Comparison of ENCODE assay signal across 38 cellular contexts in genomic region chr2:166944909-166945308, GRCh38. TPM values are rescaled to one million over a fixed set of nuclear protein-coding genes. Genes with fewer than 3 reads are reported as not detected.
"Had no signal": no experiment of that assay in that cellular context is flagged by ENCODE, and none has a peak within 500 bp of the region (broad histone marks: within the 10 kb centered on the region; RNA-seq: fewer than 3 reads in every experiment).

No MANE protein-coding gene starts in this region.

- H3K9me3 Mint-ChIP-seq: activated CD4-positive, alpha-beta T cell treated with anti-CD3 and anti-CD28 coated beads, Interleukin-2, amount 10 ng/mL, durations not matched to agents 7 days and 5 days; activated naive CD8-positive, alpha-beta T cell treated with anti-CD3 and anti-CD28 coated beads, Interleukin-2, amount 10 ng/mL, durations not matched to agents 7 days and 5 days had no signal

- DNase-seq: activated CD4-positive, alpha-beta T cell treated with anti-CD3 and anti-CD28 coated beads for 36 hours; activated CD4-positive, alpha-beta T cell treated with anti-CD3 and anti-CD28 coated beads, Interleukin-2, amount 10 ng/mL, durations not matched to agents 7 days and 5 days; activated CD4-positive, alpha-beta T cell treated with anti-CD3 and anti-CD28 coated beads, Interleukin-2, amount 50 U/mL, for 48 hours; activated CD8-positive, alpha-beta T cell treated with anti-CD3 and anti-CD28 coated beads, Interleukin-2, amount 10 ng/mL, durations not matched to agents 7 days and 5 days; activated gamma-delta T cell; activated naive CD4-positive, alpha-beta T cell treated with Interleukin-2 at 50 U/mL for 16 hours; activated naive CD8-positive, alpha-beta T cell treated with anti-CD3 and anti-CD28 coated beads, Interleukin-2, amount 10 ng/mL, durations not matched to agents 7 days and 5 days; activated T-cell treated with anti-CD3 and anti-CD28 coated beads, Interleukin-2, amount 50 U/mL, for 24 hours; amygdala; MG63; NCI-H1048; NCI-H1105 treated with DMSO at 0.1 percent for 48 hours; NCI-H1436; NCI-H1694; NCI-H1930; NCI-H2081 treated with DMSO at 0.1 percent for 48 hours; NCI-H345; NCI-H524 treated with DMSO at 0.1 percent for 48 hours; NCI-H748 treated with DMSO at 0.1 percent for 48 hours; NK-92 treated with Interleukin-12 subunit alpha and Interleukin-12 subunit beta, amount 100 ng/mL, for 24 hours; PC-9; SIG-M5; SW 1271; T-helper 1 cell; T1000 had no signal

- H3K36me3 Mint-ChIP-seq: activated naive CD4-positive, alpha-beta T cell treated with anti-CD3 and anti-CD28 coated beads, Interleukin-2, amount 50 U/mL, for 24 hours; activated naive CD8-positive, alpha-beta T cell treated with anti-CD3 and anti-CD28 coated beads, Interleukin-2, amount 10 ng/mL, durations not matched to agents 7 days and 5 days had no signal

- H3K4me1 Mint-ChIP-seq: activated CD4-positive, alpha-beta T cell treated with anti-CD3 and anti-CD28 coated beads for 36 hours; activated CD4-positive, alpha-beta T cell treated with anti-CD3 and anti-CD28 coated beads, Interleukin-2, amount 10 ng/mL, durations not matched to agents 7 days and 5 days; activated naive CD4-positive, alpha-beta T cell treated with anti-CD3 and anti-CD28 coated beads, Interleukin-2, amount 50 U/mL, for 24 hours; activated naive CD8-positive, alpha-beta T cell treated with anti-CD3 and anti-CD28 coated beads, Interleukin-2, amount 10 ng/mL, durations not matched to agents 7 days and 5 days; central memory CD8-positive, alpha-beta T cell had no signal

- H3K4me1 ChIP-seq: ascending aorta had no signal

- H3K4me3 Mint-ChIP-seq: activated CD4-positive, alpha-beta T cell treated with anti-CD3 and anti-CD28 coated beads for 36 hours; activated CD4-positive, alpha-beta T cell treated with anti-CD3 and anti-CD28 coated beads, Interleukin-2, amount 10 ng/mL, durations not matched to agents 7 days and 5 days; activated CD8-positive, alpha-beta T cell treated with anti-CD3 and anti-CD28 coated beads, Interleukin-2, amount 10 ng/mL, durations not matched to agents 7 days and 5 days; activated naive CD4-positive, alpha-beta T cell treated with anti-CD3 and anti-CD28 coated beads, Interleukin-2, amount 50 U/mL, for 24 hours; activated naive CD8-positive, alpha-beta T cell treated with anti-CD3 and anti-CD28 coated beads, Interleukin-2, amount 10 ng/mL, durations not matched to agents 7 days and 5 days; activated T-cell treated with anti-CD3 and anti-CD28 coated beads, Interleukin-2, amount 50 U/mL, for 24 hours; central memory CD8-positive, alpha-beta T cell had no signal

- ATAC-seq: activated CD4-positive, alpha-beta T cell treated with anti-CD3 and anti-CD28 coated beads for 36 hours; activated CD4-positive, CD25-positive, alpha-beta regulatory T cell treated with anti-CD3 and anti-CD28 coated beads, Interleukin-2, amount 50 U/mL, for 24 hours; activated CD8-positive, alpha-beta T cell treated with anti-CD3 and anti-CD28 coated beads, Interleukin-2, amount 10 ng/mL, durations not matched to agents 7 days and 5 days; Right ventricle myocardium inferior; SK-N-SH treated with all-trans-retinoic acid at 6 μM for 48 hours had no signal

- H3K4me3 ChIP-seq: ascending aorta, cardiac muscle cell, MG63, PC-9 had no signal

- H3K27me3 ChIP-seq: ascending aorta, cardiac muscle cell, MG63 had no signal

- H3K27ac Mint-ChIP-seq: activated CD4-positive, alpha-beta T cell treated with anti-CD3 and anti-CD28 coated beads for 36 hours; activated CD4-positive, alpha-beta T cell treated with anti-CD3 and anti-CD28 coated beads, Interleukin-2, amount 10 ng/mL, durations not matched to agents 7 days and 5 days; activated CD8-positive, alpha-beta T cell treated with anti-CD3 and anti-CD28 coated beads, Interleukin-2, amount 10 ng/mL, durations not matched to agents 7 days and 5 days; activated naive CD4-positive, alpha-beta T cell treated with anti-CD3 and anti-CD28 coated beads, Interleukin-2, amount 50 U/mL, for 24 hours; activated naive CD8-positive, alpha-beta T cell treated with anti-CD3 and anti-CD28 coated beads, Interleukin-2, amount 10 ng/mL, durations not matched to agents 7 days and 5 days; activated T-cell treated with anti-CD3 and anti-CD28 coated beads, Interleukin-2, amount 50 U/mL, for 24 hours; activated T-helper 2 cell treated with anti-CD3 and anti-CD28 coated beads, Interferon-gamma antibody, Interleukin-2, Interleukin-4, amounts not matched to agents 10 μg/mL and 5 μg/mL and 100 μg/mL, durations not matched to agents 14 hours and 24 hours and 36 hours had no signal

- H3K4me2 ChIP-seq: PC-9 had no signal

- H3K9me3 ChIP-seq: ascending aorta, MG63 had no signal

- H3K27ac ChIP-seq: ascending aorta, cardiac muscle cell, PC-9, RWPE1 had no signal

- H2AFZ ChIP-seq: PC-9 had no signal

- H3K27me3 Mint-ChIP-seq: activated CD4-positive, alpha-beta T cell treated with anti-CD3 and anti-CD28 coated beads for 36 hours; activated CD4-positive, alpha-beta T cell treated with anti-CD3 and anti-CD28 coated beads, Interleukin-2, amount 10 ng/mL, durations not matched to agents 7 days and 5 days; activated naive CD4-positive, alpha-beta T cell treated with anti-CD3 and anti-CD28 coated beads, Interleukin-2, amount 50 U/mL, for 24 hours; activated naive CD8-positive, alpha-beta T cell treated with anti-CD3 and anti-CD28 coated beads, Interleukin-2, amount 10 ng/mL, durations not matched to agents 7 days and 5 days; activated T-cell treated with anti-CD3 and anti-CD28 coated beads, Interleukin-2, amount 50 U/mL, for 24 hours; central memory CD8-positive, alpha-beta T cell had no signal

- H3K36me3 ChIP-seq: ascending aorta, cardiac muscle cell, MG63 had no signal

RNA-seq across cellular contexts. Expression of gene XIRP2, which starts 56.6 kb away (rescaled TPM):
- total RNA-seq: activated CD4-positive, alpha-beta T cell treated with anti-CD3 and anti-CD28 coated beads for 36 hours; activated CD4-positive, alpha-beta T cell treated with anti-CD3 and anti-CD28 coated beads, Interleukin-2, amount 10 ng/mL, durations not matched to agents 7 days and 5 days; activated CD8-positive, alpha-beta T cell treated with anti-CD3 and anti-CD28 coated beads, Interleukin-2, amount 10 ng/mL, durations not matched to agents 7 days and 5 days; activated naive CD8-positive, alpha-beta T cell treated with anti-CD3 and anti-CD28 coated beads, Interleukin-2, amount 10 ng/mL, durations not matched to agents 7 days and 5 days; activated T-helper 2 cell treated with anti-CD3 and anti-CD28 coated beads, Interferon-gamma antibody, Interleukin-2, Interleukin-4, amounts not matched to agents 10 μg/mL and 5 μg/mL and 100 μg/mL, durations not matched to agents 14 hours and 24 hours and 36 hours; chondrocyte; NCI-H460; PC-9; SK-MEL-5; T-helper 2 cell treated with Interferon-gamma antibody and Interleukin-4, amounts not matched to agents 100 ng/mL and 5 ng/mL, for 36 hours had no signal
